Comparison of ENCODE assay signal across 7 cellular contexts in genomic region chr17:29005936-29006438, GRCh38. TPM values are rescaled to one million over a fixed set of nuclear protein-coding genes. Genes with fewer than 3 reads are reported as not detected.
DNase-seq lines count a peak whose midpoint lies in the region; TF ChIP-seq lines count a peak whose summit lies in the region.

Gene SEZ6 (minus strand): TSS chr17:29006033. CDS start chr17:29005869, 164 bp downstream.

- TF ChIP-seq CTCF in epithelial cell of esophagus (IDR thresholded peaks at IDR 0.05; ENCODE audit: insufficient read depth, low read depth, low read length, missing control alignments), result no peak

- H3K4me3 ChIP-seq in epithelial cell of esophagus (ENCODE audit: low read length), result no peak within 1 kb of the TSS

- DNase-seq in H4 (ENCODE audit: low spot score), result peak; percentile 31
- DNase-seq in NCI-H526 treated with DMSO at 0.1 percent for 48 hours (lab: John Stamatoyannopoulos, UW), result peak; percentile 86
- DNase-seq in activated CD8-positive, alpha-beta memory T cell treated with anti-CD3 and anti-CD28 coated beads, Interleukin-2, amount 50 U/mL, for 48 hours, result peak; percentile 90
- DNase-seq in epithelial cell of esophagus (ENCODE audit: low read depth), result peak; percentile 67
- DNase-seq in mucosa of gallbladder (ENCODE audit: low spot score), result peak; percentile 78
- DNase-seq in stimulated activated CD8-positive, alpha-beta memory T cell treated with anti-CD3 and anti-CD28 coated beads, Interleukin-4, amount 100 ng/mL, for 48 hours, result peak; percentile 83
- no peak for DNase-seq in cortex of kidney (lab: John Stamatoyannopoulos, UW)

RNA-seq across cellular contexts. Expression of gene SEZ6, which starts in this region (rescaled TPM):
- not detected in 2 replicates for total RNA-seq in H4 (2014; rRNA removed; shearing (Covaris generic))
- total RNA-seq in mucosa of gallbladder, result not detected

Comparison
In these comparisons a context has a peak if more than half of its experiments do, and no peak if none do; other contexts are left out.
1. Peak in DNase-seq in H4; RNA of the gene not detected or under 1 TPM.
2. Peak in DNase-seq in mucosa of gallbladder; RNA of the gene not detected or under 1 TPM.